Comparison of ENCODE assay signal across 14 cellular contexts in genomic region chr1:221723018-221723917, GRCh38. TPM values are rescaled to one million over a fixed set of nuclear protein-coding genes. Genes with fewer than 3 reads are reported as not detected.
DNase-seq lines count a peak whose midpoint lies in the region; TF ChIP-seq lines count a peak whose summit lies in the region.
"Had no signal": no experiment of that assay in that cellular context is flagged by ENCODE, and none has a peak within 500 bp of the region (broad histone marks: within the 10 kb centered on the region; RNA-seq: fewer than 3 reads in every experiment).

No MANE protein-coding gene starts in this region.

- no peak overlapping the region for H2BK12ac ChIP-seq in mesenchymal stem cell (ENCODE audit: low read length in 2 of 2)

- H3K4me2 ChIP-seq in mesenchymal stem cell (ENCODE audit: low read length, poor library complexity, severe bottlenecking), result no peak overlapping the region

- peaks cover 19% of the 10 kb centered on the region for H3K79me1 ChIP-seq in mesenchymal stem cell (replicated peaks; ENCODE audit: low read length, poor library complexity, severe bottlenecking)

- H3K4me1 ChIP-seq in HEK293 (ENCODE audit: control insufficient read depth, insufficient read depth, low read length) (peaks cover 11% of the 10 kb centered on the region), adipocyte (ENCODE audit: control insufficient read depth, insufficient read depth, low read length) (peaks cover 64% of the 10 kb centered on the region), mesenchymal stem cell (ENCODE audit: control insufficient read depth, insufficient read depth, low read depth, low read length) (peaks cover 9% of the 10 kb centered on the region)

- H2BK5ac ChIP-seq in mesenchymal stem cell (ENCODE audit: low read depth, low read length, poor library complexity, severe bottlenecking), result no peak overlapping the region

- peak overlapping the region; percentile 50 for H2AK5ac ChIP-seq in mesenchymal stem cell (ENCODE audit: low read length, severe bottlenecking)

- no peaks in the 10 kb centered on the region for H3K9me3 ChIP-seq in HEK293 (ENCODE audit: control insufficient read depth, insufficient read depth, low read depth, low read length)
- H3K9me3 ChIP-seq in adipocyte (ENCODE audit: control insufficient read depth, low read length), result peaks cover 8% of the 10 kb centered on the region
- H3K9me3 ChIP-seq in mesenchymal stem cell (ENCODE audit: control insufficient read depth, low read length), result peaks cover 9% of the 10 kb centered on the region
- H3K9me3 ChIP-seq: body of pancreas, thyroid gland had no signal

- no peak overlapping the region for H3K14ac ChIP-seq in mesenchymal stem cell (ENCODE audit: low read length in 2 of 2)

- no peak overlapping the region for H2AFZ ChIP-seq in mesenchymal stem cell (ENCODE audit: low read depth, low read length)

- H3K36me3 ChIP-seq in BJ (ENCODE audit: control insufficient read depth, insufficient read depth, low read length), result no peaks in the 10 kb centered on the region
- peaks cover 0 to 4% of the 10 kb centered on the region in 2 experiments; a peak in 1 of 3 replicates for H3K36me3 ChIP-seq in HEK293 (ENCODE audit: control insufficient read depth in 2 of 2, insufficient read depth in 1 of 2, low read length in 2 of 2)
- H3K36me3 ChIP-seq in adipocyte (ENCODE audit: control insufficient read depth, insufficient read depth, low read length, severe bottlenecking), result peaks cover 53% of the 10 kb centered on the region
- H3K36me3 ChIP-seq in mesenchymal stem cell (ENCODE audit: control insufficient read depth in 1 of 2, insufficient read depth in 2 of 2, low read depth in 1 of 2, low read length in 2 of 2), result no peaks in the 10 kb centered on the region
- H3K36me3 ChIP-seq: thyroid gland had no signal

- H4K8ac ChIP-seq in mesenchymal stem cell (ENCODE audit: low read length), result no peak overlapping the region

- H3K18ac ChIP-seq in mesenchymal stem cell (ENCODE audit: low read depth in 1 of 2, low read length in 2 of 2), result peak overlapping the region in 1 of 2 experiments; percentile 60

- POLR2A ChIA-PET in BJ (lab: Charles Lee) (no interaction called here), HEK293 (lab: Yijun Ruan, JAX) (no interaction called here)

- H3K27ac ChIP-seq in HEK293 (ENCODE audit: extremely low read depth, low read depth, low read length), result no peak overlapping the region
- peak overlapping the region; percentile 28 for H3K27ac ChIP-seq in mesenchymal stem cell (ENCODE audit: low read length, poor library complexity, severe bottlenecking)
- H3K27ac ChIP-seq: body of pancreas, thyroid gland had no signal

- H3K4me3 ChIP-seq in BJ (ENCODE audit: low read depth, low read length), result no peak overlapping the region
- no peak overlapping the region for H3K4me3 ChIP-seq in HEK293 (ENCODE audit: low read depth, low read length)
- peak overlapping the region; percentile 14 for H3K4me3 ChIP-seq in adipocyte (ENCODE audit: low read length)
- H3K4me3 ChIP-seq in mesenchymal stem cell (ENCODE audit: insufficient read depth in 1 of 2, low read depth in 1 of 2, low read length in 2 of 2), result peak overlapping the region in 1 of 2 experiments; percentile 28
- H3K4me3 ChIP-seq: body of pancreas, thyroid gland had no signal

- WGBS in mesenchymal stem cell, result 96% methylated on average over 1 of the region's 1 CpG

- CTCF ChIA-PET in BJ (lab: Yijun Ruan, JAX), result interaction anchor here (1.5 to 2.3 kb wide), 2 partner anchors 180 to 246 kb away, joined by 3 to 7 read pairs; no protein-coding TSS in a partner anchor
- CTCF ChIA-PET in HEK293 (lab: Yijun Ruan, JAX), result interaction anchor here (0.7 kb wide), 2 partner anchors 20 to 732 kb away, joined by 3 to 4 read pairs; no protein-coding TSS in a partner anchor

- no peak overlapping the region for H3K9ac ChIP-seq in adipocyte (ENCODE audit: low read length)
- H3K9ac ChIP-seq in mesenchymal stem cell (ENCODE audit: low read length), result no peak overlapping the region

- peak overlapping the region in 1 of 2 experiments; percentile 76 for H3K4ac ChIP-seq in mesenchymal stem cell (ENCODE audit: low read depth in 1 of 2, low read length in 2 of 2)

- H2BK120ac ChIP-seq in mesenchymal stem cell (ENCODE audit: low read depth, low read length), result no peak overlapping the region

- TF ChIP-seq CTCF in BJ (IDR thresholded peaks at IDR 0.05; ENCODE audit: insufficient read depth, low read depth, low read length) (0 out of 2 replicates have a peak, but pooled peaks have one; percentile 2), HEK293 (tag by site-specific recombination; IDR thresholded peaks at IDR 0.05) (no peak)

- no peaks in the 10 kb centered on the region for H3K27me3 ChIP-seq in BJ (ENCODE audit: control insufficient read depth, insufficient read depth, low read length)
- no peaks in the 10 kb centered on the region for H3K27me3 ChIP-seq in adipocyte (replicated peaks; ENCODE audit: control insufficient read depth, insufficient read depth, low read length)
- no peaks in the 10 kb centered on the region for H3K27me3 ChIP-seq in mesenchymal stem cell (ENCODE audit: control insufficient read depth in 1 of 2, insufficient read depth in 1 of 2, low read length in 2 of 2)
- H3K27me3 ChIP-seq: body of pancreas, thyroid gland had no signal

- DNase-seq in BJ (ENCODE audit: low read depth) (no peak), adipocyte (ENCODE audit: low read depth) (no peak), mesenchymal stem cell (peak; percentile 71), T1000 (lab: John Stamatoyannopoulos, UW) (no peak), OCI-M2 (lab: John Stamatoyannopoulos, UW; ENCODE audit: unreplicated experiment) (no peak), NCI-H526 (lab: John Stamatoyannopoulos, UW) (no peak), GOT3 (lab: John Stamatoyannopoulos, UW) (no peak)
- DNase-seq: body of pancreas; NCI-H1417 treated with DMSO at 0.1 percent for 48 hours; NK-92 treated with Interleukin-12 subunit alpha and Interleukin-12 subunit beta, amount 100 ng/mL, for 24 hours; occipital lobe; stimulated activated CD4-positive, alpha-beta T cell treated with anti-CD3 and anti-CD28 coated beads, Interleukin-4, amount 100 ng/mL, for 4 hours; thyroid gland had no signal

- no peak overlapping the region for H2BK15ac ChIP-seq in mesenchymal stem cell (ENCODE audit: low read depth, poor library complexity, severe bottlenecking)

- no peak overlapping the region for H3K23ac ChIP-seq in mesenchymal stem cell (ENCODE audit: low read length in 2 of 2)

- no peak overlapping the region for H4K91ac ChIP-seq in mesenchymal stem cell (ENCODE audit: low read length)

TF ChIP-seq in HEK293, 187 proteins besides CTCF, POLR2A, EP300 and RAD21:
- TF ChIP-seq ZNF830 (tag by site-specific recombination; IDR thresholded peaks at IDR 0.05; ENCODE audit: low read depth), result no peak
- TF ChIP-seq SETDB1 (IDR thresholded peaks at IDR 0.05; ENCODE audit: insufficient read length, low read length), result peak; percentile 64
- TF ChIP-seq ZNF19 (tag by site-specific recombination; IDR thresholded peaks at IDR 0.05; ENCODE audit: low read depth), result no peak
- no peak for TF ChIP-seq ZNF561 (tag by site-specific recombination; IDR thresholded peaks at IDR 0.05; ENCODE audit: borderline replicate concordance)
- TF ChIP-seq ZNF133 (tag by site-specific recombination; IDR thresholded peaks at IDR 0.05), result peak; percentile 77

RNA-seq across cellular contexts. Expression of gene DUSP10, which starts 18.6 kb away (rescaled TPM):
- polyA plus RNA-seq in BJ (2011; rRNA removed), result 13.3 and 16.1 TPM in 2 replicates
- polyA minus RNA-seq in BJ (2011; rRNA and poly(A)+ RNA removed), result 19.8 and 22.1 TPM in 2 replicates
- polyA plus RNA-seq in mesenchymal stem cell (2013, experiment 1 of 2), result 46.8 TPM
- 45.6 TPM for polyA plus RNA-seq in mesenchymal stem cell (2013, experiment 2 of 2)
